ENCODE assay signal across 10 cellular contexts in genomic region chr22:19958083-19959042, GRCh38. TPM values are rescaled to one million over a fixed set of nuclear protein-coding genes. Genes with fewer than 3 reads are reported as not detected.
DNase-seq lines count a peak whose midpoint lies in the region; ATAC-seq and TF ChIP-seq lines count a peak whose summit lies in the region.
"Had no signal": no experiment of that assay in that cellular context is flagged by ENCODE, and none has a peak within 500 bp of the region (broad histone marks: within the 10 kb centered on the region; RNA-seq: fewer than 3 reads in every experiment).

No MANE protein-coding gene starts in this region.

- peaks cover 18 to 50% (median 29%) of the 10 kb centered on the region in 11 experiments for H3K36me3 ChIP-seq in BLaER1 treated with 17β-estradiol and CSF1 and Interleukin-3, amounts not matched to agents 10 nM and 100 nM
- H3K36me3 ChIP-seq in adipocyte (ENCODE audit: control insufficient read depth, insufficient read depth, low read length, severe bottlenecking), result no peaks in the 10 kb centered on the region
- no peaks in the 10 kb centered on the region for H3K36me3 ChIP-seq in left ventricle myocardium inferior
- H3K36me3 ChIP-seq in effector memory CD4-positive, alpha-beta T cell (ENCODE audit: control insufficient read depth, insufficient read depth, low read length), result no peaks in the 10 kb centered on the region

- no peak overlapping the region for H3K4me3 ChIP-seq in BLaER1 treated with 17β-estradiol and CSF1 and Interleukin-3, amounts not matched to agents 10 nM and 100 nM
- H3K4me3 ChIP-seq in adipocyte (ENCODE audit: low read length) (peak overlapping the region; percentile 63), left ventricle myocardium inferior (peak overlapping the region; percentile 51)
- no peak overlapping the region for H3K4me3 ChIP-seq in effector memory CD4-positive, alpha-beta T cell (ENCODE audit: insufficient read depth, low read depth, low read length, poor library complexity, severe bottlenecking)

- TF ChIP-seq CTCF in left ventricle myocardium inferior (IDR thresholded peaks at IDR 0.05; ENCODE audit: borderline replicate concordance) (no peak), progenitor cell of endocrine pancreas (IDR thresholded peaks at IDR 0.05; ENCODE audit: unreplicated experiment) (no peak)

- peaks cover 1% of the 10 kb centered on the region for H3K36me3 Mint-ChIP-seq in progenitor cell of endocrine pancreas (ENCODE audit: insufficient read depth)

- no peak for ATAC-seq in GM18520 (IDR thresholded peaks at IDR 0.05; ENCODE audit: unreplicated experiment)

- DNase-seq in adipocyte (ENCODE audit: low read depth) (peak; percentile 54), left ventricle myocardium inferior (peak; percentile 18), progenitor cell of endocrine pancreas (ENCODE audit: low spot score, unreplicated experiment) (no peak), HT-29 (ENCODE audit: low spot score) (no peak), caudate nucleus (lab: John Stamatoyannopoulos, UW) (no peak)
- DNase-seq in effector memory CD4-positive, alpha-beta T cell, result no peak
- DNase-seq: activated effector memory CD4-positive, alpha-beta T cell treated with Interleukin-2 at 50 U/mL for 16 hours had no signal

- H3K27ac ChIP-seq in BLaER1 treated with 17β-estradiol and CSF1 and Interleukin-3, amounts not matched to agents 10 nM and 100 nM, result peak overlapping the region in 1 of 11 experiments; percentile 10; a peak in 1 of 22 replicates
- H3K27ac ChIP-seq in left ventricle myocardium inferior (replicated peaks) (peak overlapping the region; percentile 72), caudate nucleus (ENCODE audit: low read depth, low read length) (no peak overlapping the region)
- no peak overlapping the region for H3K27ac ChIP-seq in effector memory CD4-positive, alpha-beta T cell (ENCODE audit: insufficient read depth, low read length, poor library complexity, severe bottlenecking)
- H3K27ac ChIP-seq: VCaP had no signal

- peak overlapping the region in 2 of 11 experiments; percentile 17 to 26; a peak in 1 of 22 replicates for H3K9ac ChIP-seq in BLaER1 treated with 17β-estradiol and CSF1 and Interleukin-3, amounts not matched to agents 10 nM and 100 nM
- peak overlapping the region; percentile 50 for H3K9ac ChIP-seq in adipocyte (ENCODE audit: low read length)

- H4K20me1 ChIP-seq in BLaER1 treated with 17β-estradiol and CSF1 and Interleukin-3, amounts not matched to agents 10 nM and 100 nM, result peaks cover 83 to 100% (median 92%) of the 10 kb centered on the region in 11 experiments

- H3K27me3 Mint-ChIP-seq in progenitor cell of endocrine pancreas, result no peaks in the 10 kb centered on the region

- peaks cover 58 to 93% (median 85%) of the 10 kb centered on the region in 10 experiments for H3K4me1 ChIP-seq in BLaER1 treated with 17β-estradiol and CSF1 and Interleukin-3, amounts not matched to agents 10 nM and 100 nM
- H3K4me1 ChIP-seq in adipocyte (ENCODE audit: control insufficient read depth, insufficient read depth, low read length), result peaks cover 28% of the 10 kb centered on the region
- peaks cover 64% of the 10 kb centered on the region for H3K4me1 ChIP-seq in left ventricle myocardium inferior
- H3K4me1 ChIP-seq in effector memory CD4-positive, alpha-beta T cell (ENCODE audit: control insufficient read depth, insufficient read depth, low read length, poor library complexity, severe bottlenecking), result no peaks in the 10 kb centered on the region

- H3K4me3 Mint-ChIP-seq in progenitor cell of endocrine pancreas (ENCODE audit: low read depth), result peak overlapping the region; percentile 68

- H3K9me3 ChIP-seq in BLaER1 treated with 17β-estradiol and CSF1 and Interleukin-3, amounts not matched to agents 10 nM and 100 nM (replicated peaks in 1 of 11), result no peaks in the 10 kb centered on the region
- H3K9me3 ChIP-seq in adipocyte (ENCODE audit: control insufficient read depth, low read length), result no peaks in the 10 kb centered on the region
- H3K9me3 ChIP-seq in left ventricle myocardium inferior (replicated peaks), result no peaks in the 10 kb centered on the region
- H3K9me3 ChIP-seq in effector memory CD4-positive, alpha-beta T cell (ENCODE audit: control insufficient read depth, low read length), result no peaks in the 10 kb centered on the region

- H3K4me2 ChIP-seq in BLaER1 treated with 17β-estradiol and CSF1 and Interleukin-3, amounts not matched to agents 10 nM and 100 nM, result peak overlapping the region; percentile 11 to 69 (median 55); a peak in 18 of 22 replicates

- no peaks in the 10 kb centered on the region for H3K9me3 Mint-ChIP-seq in progenitor cell of endocrine pancreas (ENCODE audit: low read depth)

- no peaks in the 10 kb centered on the region for H3K27me3 ChIP-seq in BLaER1 treated with 17β-estradiol and CSF1 and Interleukin-3, amounts not matched to agents 10 nM and 100 nM
- no peaks in the 10 kb centered on the region for H3K27me3 ChIP-seq in adipocyte (replicated peaks; ENCODE audit: control insufficient read depth, insufficient read depth, low read length)
- no peaks in the 10 kb centered on the region for H3K27me3 ChIP-seq in left ventricle myocardium inferior (ENCODE audit: low read depth)
- H3K27me3 ChIP-seq in effector memory CD4-positive, alpha-beta T cell (replicated peaks; ENCODE audit: control insufficient read depth, insufficient read depth, low read length, poor library complexity, severe bottlenecking), result no peaks in the 10 kb centered on the region

- H3K27ac Mint-ChIP-seq in progenitor cell of endocrine pancreas, result peak overlapping the region; percentile 91

- intact Hi-C loops in left ventricle myocardium inferior (cut with micrococcal nuclease), result no loop called here

- peaks cover 32% of the 10 kb centered on the region for H3K4me1 Mint-ChIP-seq in progenitor cell of endocrine pancreas (ENCODE audit: low read depth)

RNA-seq across cellular contexts. Expression of gene TXNRD2, which starts 16.7 kb away (rescaled TPM):
- total RNA-seq in left ventricle myocardium inferior (35.2 TPM), progenitor cell of endocrine pancreas (14.0 and 14.3 TPM in 2 replicates)
- 88.4 and 95.8 TPM in 2 replicates for total RNA-seq in HT-29 (2014; rRNA removed; shearing (Covaris generic))

RNA-seq across cellular contexts. Expression of gene COMT, which starts 16.8 kb away (rescaled TPM):
- total RNA-seq in left ventricle myocardium inferior (81.5 TPM), progenitor cell of endocrine pancreas (48.7 and 58.2 TPM in 2 replicates)
- 665 and 669 TPM in 2 replicates for total RNA-seq in HT-29 (2014; rRNA removed; shearing (Covaris generic))

RNA-seq across cellular contexts. Expression of gene ARVCF, which starts 58.3 kb away (rescaled TPM):
- total RNA-seq in left ventricle myocardium inferior, result 25.4 TPM
- total RNA-seq in progenitor cell of endocrine pancreas, result 95.3 and 101 TPM in 2 replicates
- total RNA-seq in HT-29 (2014; rRNA removed; shearing (Covaris generic)), result 211 and 219 TPM in 2 replicates

Comparison
In these comparisons a context has a peak if more than half of its experiments do, and no peak if none do; other contexts are left out.
1. H3K4me3 ChIP-seq: peak in adipocyte (single experiment) and left ventricle myocardium inferior (single experiment); none in BLaER1 treated with 17β-estradiol and CSF1 and Interleukin-3, amounts not matched to agents 10 nM and 100 nM (0 of 10) and effector memory CD4-positive, alpha-beta T cell (single experiment).
2. DNase-seq: peak in adipocyte (single experiment) and left ventricle myocardium inferior (single experiment); none in progenitor cell of endocrine pancreas (single experiment), HT-29 (single experiment), caudate nucleus (0 of 61) and effector memory CD4-positive, alpha-beta T cell (0 of 3).